ENCODE assay signal across 33 cellular contexts in genomic region chr10:108346066-108346465, GRCh38.
"Had no signal": no experiment of that assay in that cellular context is flagged by ENCODE, and none has a peak within 500 bp of the region (broad histone marks: within the 10 kb centered on the region; RNA-seq: fewer than 3 reads in every experiment).

No MANE protein-coding gene starts in this region.

- DNase-seq: Karpas-422, Kasumi-1, MG63, MM.1S, MV-4-11, NCI-H1048, NCI-H1092, NCI-H1092 treated with DMSO at 0.1 percent for 48 hours, NCI-H1105, NCI-H1417, NCI-H1417 treated with DMSO at 0.1 percent for 48 hours, NCI-H1436, NCI-H1436 treated with DMSO at 0.1 percent for 48 hours, NCI-H146, NCI-H1694, NCI-H1694 treated with DMSO at 0.1 percent for 48 hours, NCI-H187, NCI-H187 treated with DMSO at 0.1 percent for 48 hours, NCI-H1930, NCI-H2029, NCI-H2029 treated with DMSO at 0.1 percent for 48 hours, NCI-H2081, NCI-H2081 treated with DMSO at 0.1 percent for 48 hours, NCI-H2107, NCI-H2171, NCI-H2171 treated with DMSO at 0.1 percent for 48 hours, NCI-H2227 treated with DMSO at 0.1 percent for 48 hours, NCI-H226, NCI-H345, NCI-H446 treated with DMSO at 0.1 percent for 48 hours, NCI-H510A, NCI-H510A treated with DMSO at 0.1 percent for 48 hours, NCI-H524 had no signal
